ENCODE assay signal across 14 cellular contexts in the genomic region with DNA sequence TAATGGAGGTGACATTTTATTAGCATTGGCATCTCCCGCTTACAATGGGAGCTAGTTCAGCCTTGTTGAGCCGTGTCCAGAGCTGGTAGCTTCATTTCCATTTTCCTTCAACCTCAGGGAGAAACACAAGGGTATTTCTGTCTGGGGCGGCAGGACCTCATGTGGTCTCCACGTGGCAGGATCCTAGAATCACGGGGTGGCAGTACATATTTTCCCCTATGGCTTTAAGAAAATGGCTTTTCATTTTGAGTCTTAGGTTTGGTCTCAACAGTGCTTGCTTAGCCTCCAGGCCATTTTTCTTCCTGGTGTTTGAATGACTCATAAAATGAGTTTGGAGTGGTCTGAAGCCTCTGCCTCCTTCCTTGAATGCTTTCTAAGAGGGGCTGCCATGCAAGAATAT. TPM values are rescaled to one million over a fixed set of nuclear protein-coding genes. Genes with fewer than 3 reads are reported as not detected.
DNase-seq lines count a peak whose midpoint lies in the region; ATAC-seq and TF ChIP-seq lines count a peak whose summit lies in the region.
"Had no signal": no experiment of that assay in that cellular context is flagged by ENCODE, and none has a peak within 500 bp of the region (broad histone marks: within the 10 kb centered on the region; RNA-seq: fewer than 3 reads in every experiment).

No MANE protein-coding gene starts in this region.

- ATAC-seq in GM21390 (IDR thresholded peaks at IDR 0.05; ENCODE audit: unreplicated experiment), result no peak
- ATAC-seq in natural killer cell treated with Interleukin-12 subunit alpha and Interleukin-12 subunit beta and Interleukin-15 and Interleukin-18, amount 100 ng/mL, for 72 hours, result no peak
- ATAC-seq in GM21786 (IDR thresholded peaks at IDR 0.05; ENCODE audit: unreplicated experiment), result no peak

- H3K9me3 ChIP-seq in mesodermal cell (ENCODE audit: control insufficient read depth, low read length), result no peaks in the 10 kb centered on the region
- H3K9me3 ChIP-seq: right atrium auricular region had no signal

- H3K4me3 ChIP-seq in mesodermal cell (ENCODE audit: extremely low read depth, insufficient read depth, low read length, poor library complexity, severe bottlenecking), result no peak overlapping the region
- H3K4me3 ChIP-seq: right atrium auricular region had no signal

- BruUV-seq in MCF 10A (replicated peaks; lab: Mats Ljungman, UMichigan), result no TSS peak

- H3K36me3 ChIP-seq in mesodermal cell (ENCODE audit: control insufficient read depth, insufficient read depth, low read length), result no peaks in the 10 kb centered on the region
- H3K36me3 ChIP-seq: right atrium auricular region had no signal

- POLR2A ChIA-PET in MCF 10A (lab: Yijun Ruan, JAX), result interaction anchor here (1.5 kb wide), 1 partner anchor 12 kb away, joined by 6 read pairs; no protein-coding TSS in a partner anchor

- no peak for TF ChIP-seq CTCF in MCF 10A (IDR thresholded peaks at IDR 0.05; ENCODE audit: unreplicated experiment)

- H3K4me1 Mint-ChIP-seq in MCF 10A (ENCODE audit: insufficient read depth, unreplicated experiment), result no peaks in the 10 kb centered on the region
- H3K4me1 Mint-ChIP-seq in natural killer cell treated with Interleukin-12 subunit alpha and Interleukin-12 subunit beta and Interleukin-15 and Interleukin-18, amount 100 ng/mL, for 72 hours (ENCODE audit: low read depth in 2 of 2), result no peaks in the 10 kb centered on the region
- H3K4me1 Mint-ChIP-seq: IgD-negative memory B cell had no signal

- peaks cover 13% of the 10 kb centered on the region for H3K4me1 ChIP-seq in mesodermal cell (ENCODE audit: control insufficient read depth, insufficient read depth, low read length, poor library complexity, severe bottlenecking)

- no peaks in the 10 kb centered on the region for H3K27me3 Mint-ChIP-seq in MCF 10A (ENCODE audit: insufficient read depth, unreplicated experiment)
- H3K27me3 Mint-ChIP-seq in natural killer cell treated with Interleukin-12 subunit alpha and Interleukin-12 subunit beta and Interleukin-15 and Interleukin-18, amount 100 ng/mL, for 72 hours, result peaks cover 3 to 12% of the 10 kb centered on the region in 2 donors
- H3K27me3 Mint-ChIP-seq: dendritic cell treated with granulocyte-macrophage colony-stimulating factor and Interleukin-4, amounts not matched to agents 40 ng/mL and 50 ng/mL, for 4 days had no signal

- no peak overlapping the region for H3K27ac Mint-ChIP-seq in MCF 10A (ENCODE audit: low read depth, unreplicated experiment)
- H3K27ac Mint-ChIP-seq in natural killer cell treated with Interleukin-12 subunit alpha and Interleukin-12 subunit beta and Interleukin-15 and Interleukin-18, amount 100 ng/mL, for 72 hours, result no peak overlapping the region
- H3K27ac Mint-ChIP-seq: dendritic cell treated with granulocyte-macrophage colony-stimulating factor and Interleukin-4, amounts not matched to agents 40 ng/mL and 50 ng/mL, for 4 days; IgD-negative memory B cell had no signal

- peak overlapping the region; percentile 61 for H3K27ac ChIP-seq in mesodermal cell (ENCODE audit: low read depth, low read length, severe bottlenecking)
- H3K27ac ChIP-seq: right atrium auricular region had no signal

- no peaks in the 10 kb centered on the region for H3K9me3 Mint-ChIP-seq in MCF 10A (ENCODE audit: unreplicated experiment)
- H3K9me3 Mint-ChIP-seq in natural killer cell treated with Interleukin-12 subunit alpha and Interleukin-12 subunit beta and Interleukin-15 and Interleukin-18, amount 100 ng/mL, for 72 hours, result no peaks in the 10 kb centered on the region
- H3K9me3 Mint-ChIP-seq: dendritic cell treated with granulocyte-macrophage colony-stimulating factor and Interleukin-4, amounts not matched to agents 40 ng/mL and 50 ng/mL, for 4 days; IgD-negative memory B cell had no signal

- CTCF ChIA-PET in MCF 10A (lab: Yijun Ruan, JAX), result interaction anchor here (1.0 to 1.2 kb wide), 2 partner anchors 223 to 224 kb away, joined by 3 to 4 read pairs; no protein-coding TSS in a partner anchor

- no peaks in the 10 kb centered on the region for H3K36me3 Mint-ChIP-seq in MCF 10A (ENCODE audit: insufficient read depth, unreplicated experiment)
- H3K36me3 Mint-ChIP-seq in natural killer cell treated with Interleukin-12 subunit alpha and Interleukin-12 subunit beta and Interleukin-15 and Interleukin-18, amount 100 ng/mL, for 72 hours, result no peaks in the 10 kb centered on the region

- intact Hi-C loops in MCF 10A (cut with micrococcal nuclease), result no loop called here

- H3K4me3 Mint-ChIP-seq in MCF 10A (ENCODE audit: unreplicated experiment), result no peak overlapping the region
- no peak overlapping the region for H3K4me3 Mint-ChIP-seq in natural killer cell treated with Interleukin-12 subunit alpha and Interleukin-12 subunit beta and Interleukin-15 and Interleukin-18, amount 100 ng/mL, for 72 hours
- H3K4me3 Mint-ChIP-seq: dendritic cell treated with granulocyte-macrophage colony-stimulating factor and Interleukin-4, amounts not matched to agents 40 ng/mL and 50 ng/mL, for 4 days; IgD-negative memory B cell had no signal

- peak; percentile 85 for DNase-seq in DMS79 (lab: John Stamatoyannopoulos, UW)
- peak; percentile 46 to 50 for DNase-seq in NCI-H526 (lab: John Stamatoyannopoulos, UW)
- DNase-seq in MCF 10A (ENCODE audit: unreplicated experiment), result peak; percentile 26
- DNase-seq in natural killer cell treated with Interleukin-12 subunit alpha and Interleukin-12 subunit beta and Interleukin-15 and Interleukin-18, amount 100 ng/mL, for 72 hours (ENCODE audit: low spot score), result no peak
- DNase-seq in mucosa of gallbladder (ENCODE audit: low spot score), result no peak
- DNase-seq: NCI-H2081 treated with DMSO at 0.1 percent for 48 hours, NCI-H774, T-helper 1 cell had no signal

- WGBS in mesodermal cell (ENCODE audit: insufficient coverage in 2 of 2), 2 experiments, result 41 to 69% methylated on average over 4 of the region's 5 CpGs

RNA-seq across cellular contexts. Expression of a gene that starts 20.3 kb away (rescaled TPM):
- total RNA-seq in MCF 10A (2022), result 3.2 and 3.7 TPM in 2 replicates
- 5.5 TPM for polyA plus RNA-seq in mesodermal cell (2013, experiment 1 of 2)
- polyA plus RNA-seq in mesodermal cell (2013, experiment 2 of 2), result 4.6 TPM
- under 1 TPM in 1 of 2 donors, not detected in 1; 0.39 TPM for total RNA-seq in natural killer cell treated with Interleukin-12 subunit alpha and Interleukin-12 subunit beta and Interleukin-15 and Interleukin-18, amount 100 ng/mL, for 72 hours
- 14.6 TPM for total RNA-seq in mucosa of gallbladder

Comparison
In these comparisons a context has a peak if more than half of its experiments do, and no peak if none do; other contexts are left out.
1. DNase-seq: peak in DMS79 (single experiment), NCI-H526 (2 of 2) and MCF 10A (single experiment); none in natural killer cell treated with Interleukin-12 subunit alpha and Interleukin-12 subunit beta and Interleukin-15 and Interleukin-18, amount 100 ng/mL, for 72 hours (single experiment) and mucosa of gallbladder (single experiment).